ENCODE assay signal across 21 cellular contexts in the genomic region with DNA sequence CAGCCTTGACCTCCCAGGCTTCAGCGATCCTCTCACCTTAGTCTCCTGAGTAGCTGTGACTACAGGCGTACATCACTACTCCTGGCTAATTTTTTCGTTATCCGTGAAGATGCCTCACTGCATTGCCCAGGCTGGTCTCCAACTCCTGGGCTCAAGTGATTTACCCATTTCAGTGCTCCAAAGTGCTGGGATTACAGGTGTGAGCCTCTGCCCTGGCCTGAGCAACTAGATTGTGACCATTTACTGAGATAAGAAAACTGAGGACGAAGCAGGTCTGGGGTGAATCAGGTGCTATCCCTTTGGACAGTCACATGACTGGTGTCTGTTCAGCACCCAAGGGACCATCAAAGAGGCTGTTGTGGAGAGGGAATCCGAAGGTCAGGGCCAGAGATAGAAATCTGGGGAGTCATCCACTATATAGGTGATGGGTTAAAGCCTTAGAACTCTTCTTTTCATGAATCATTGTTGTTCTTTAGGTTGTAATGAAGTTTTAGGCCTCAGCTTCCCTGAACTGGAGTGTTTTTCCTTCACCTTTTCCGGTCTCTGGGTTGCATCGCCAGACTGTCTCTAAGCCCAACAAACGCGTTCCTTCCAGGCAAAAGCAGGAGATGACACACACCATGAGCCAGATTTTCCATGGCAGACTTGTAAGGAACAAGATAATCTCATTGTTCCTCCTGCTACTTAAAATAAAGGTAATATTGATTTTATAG.
DNase-seq lines count a peak whose midpoint lies in the region; ATAC-seq, FAIRE-seq and TF ChIP-seq lines count a peak whose summit lies in the region.
"Had no signal": no experiment of that assay in that cellular context is flagged by ENCODE, and none has a peak within 500 bp of the region (broad histone marks: within the 10 kb centered on the region; RNA-seq: fewer than 3 reads in every experiment).

No MANE protein-coding gene starts in this region.

- no peak overlapping the region for H3K56ac ChIP-seq in H9 (ENCODE audit: insufficient read length, low read depth, low read length)

- H3K27ac ChIP-seq in H9 (ENCODE audit: insufficient read length, low read depth, low read length) (no peak overlapping the region), RWPE2 (ENCODE audit: poor library complexity, severe bottlenecking) (peak overlapping the region; percentile 85), endothelial cell of umbilical vein (ENCODE audit: insufficient read depth, low read depth, low read length) (no peak overlapping the region)
- H3K27ac ChIP-seq: cardiac muscle cell had no signal

- no peak overlapping the region for H4K91ac ChIP-seq in H9 (ENCODE audit: insufficient read length, low read depth, low read length)

- no peak overlapping the region for H4K5ac ChIP-seq in H9 (ENCODE audit: insufficient read length, low read depth, low read length)

- POLR2A ChIA-PET in endothelial cell of umbilical vein (lab: Charles Lee) = no interaction called here

- no peaks in the 10 kb centered on the region for H4K20me1 ChIP-seq in H9 (ENCODE audit: control insufficient read depth, insufficient read depth, insufficient read length)
- H4K20me1 ChIP-seq in endothelial cell of umbilical vein (replicated peaks; ENCODE audit: control insufficient read depth, extremely low read depth, insufficient read depth, low read length) = no peaks in the 10 kb centered on the region

- H2AK5ac ChIP-seq in H9 (ENCODE audit: insufficient read length, low read length) = no peak overlapping the region

- H3T11ph ChIP-seq in H9 (ENCODE audit: low read length) = no peak overlapping the region

- H2AFZ ChIP-seq in H9 (ENCODE audit: low read length) = no peak overlapping the region
- no peak overlapping the region for H2AFZ ChIP-seq in endothelial cell of umbilical vein (ENCODE audit: low read depth, low read length)

- BruUV-seq in endothelial cell of umbilical vein (replicated peaks; lab: Mats Ljungman, UMichigan) = no TSS peak

- H3K4me3 Mint-ChIP-seq in H9 (no peak overlapping the region; a peak in 1 of 5 replicates), nephron progenitor cell (no peak overlapping the region)

- ATAC-seq in RWPE2 (ENCODE audit: low read depth) (no peak), GM18511 (IDR thresholded peaks at IDR 0.05; ENCODE audit: unreplicated experiment) (no peak)
- ATAC-seq: stimulated activated naive CD8-positive, alpha-beta T cell treated with anti-CD3 and anti-CD28 coated beads, Interleukin-15, Interleukin-2, amounts not matched to agents 100 U/mL and 50 U/mL, for 24 hours had no signal

- H3K27me3 ChIP-seq in H9 (ENCODE audit: insufficient read depth, low read length) = no peaks in the 10 kb centered on the region
- H3K27me3 ChIP-seq in RWPE2 (ENCODE audit: insufficient read depth, poor library complexity, severe bottlenecking) = no peaks in the 10 kb centered on the region
- H3K27me3 ChIP-seq in endothelial cell of umbilical vein (ENCODE audit: control insufficient read depth in 2 of 2, insufficient read depth in 2 of 2, low read length in 2 of 2) = no peaks in the 10 kb centered on the region
- H3K27me3 ChIP-seq: cardiac muscle cell had no signal

- intact Hi-C loops in endothelial cell of umbilical vein (cut with micrococcal nuclease) = no loop called here

- no peak overlapping the region for H4K8ac ChIP-seq in H9 (replicated peaks; ENCODE audit: insufficient read length, low read depth, low read length)

- no peak overlapping the region for H2BK120ac ChIP-seq in H9 (ENCODE audit: low read depth, low read length, poor library complexity, severe bottlenecking)

- H3K23me2 ChIP-seq in H9 (ENCODE audit: insufficient read length, low read depth, low read length, poor library complexity, severe bottlenecking) = no peaks in the 10 kb centered on the region

- H3K36me3 Mint-ChIP-seq in H9 (ENCODE audit: insufficient read depth in 1 of 3, low read depth in 3 of 3) (no peaks in the 10 kb centered on the region), nephron progenitor cell (ENCODE audit: low read depth) (no peaks in the 10 kb centered on the region)

- WGBS in H9 (ENCODE audit: extremely low coverage, insufficient read length, low lambda C conversion rate) = no CpG with 5 or more reads among the region's 10 CpGs

- H3K9me3 Mint-ChIP-seq in H9 (no peaks in the 10 kb centered on the region), nephron progenitor cell (no peaks in the 10 kb centered on the region)

- H2BK15ac ChIP-seq in H9 (ENCODE audit: low read depth, low read length) = no peak overlapping the region

- CTCF ChIA-PET in endothelial cell of umbilical vein (lab: Charles Lee) = interaction anchor here (1.2 to 1.6 kb wide), 2 partner anchors 9 to 217 kb away, joined by 3 read pairs; no protein-coding TSS in a partner anchor

- no peak overlapping the region for H3K18ac ChIP-seq in H9 (ENCODE audit: insufficient read length, low read depth, low read length)

- TF ChIP-seq POLR2A in endothelial cell of umbilical vein (IDR thresholded peaks at IDR 0.05; ENCODE audit: low read depth, low read length) = no peak

- no peak overlapping the region for H2BK20ac ChIP-seq in H9 (ENCODE audit: low read depth, low read length, poor library complexity, severe bottlenecking)

- dilution Hi-C loops in endothelial cell of umbilical vein (cut with MboI; ENCODE audit: extremely low pct_ligation_motif_present, low sequenced_read_pairs) = no loop called here

- H3K9me1 ChIP-seq in endothelial cell of umbilical vein (replicated peaks; ENCODE audit: control insufficient read depth, extremely low read depth, insufficient read depth, low read length) = no peaks in the 10 kb centered on the region

- DNase-seq in H9 (no peak), RWPE2 (ENCODE audit: low spot score) (no peak), endothelial cell of umbilical vein (ENCODE audit: low read depth, low spot score) (peak; percentile 62), nephron progenitor cell (no peak), NCI-H1417 (lab: John Stamatoyannopoulos, UW) (no peak), GOT3 (lab: John Stamatoyannopoulos, UW) (no peak)
- DNase-seq: activated CD4-positive, alpha-beta T cell treated with anti-CD3 and anti-CD28 coated beads, Interleukin-2, amount 50 U/mL, for 48 hours; activated CD4-positive, CD25-positive, alpha-beta regulatory T cell; AML-193; foreskin melanocyte; hypothalamus; KBM-7; NCI-H526; nucleus accumbens; stimulated activated CD4-positive, alpha-beta T cell treated with anti-CD3 and anti-CD28 coated beads, Interleukin-4, amount 100 ng/mL, for 24 hours; stimulated activated naive CD8-positive, alpha-beta T cell treated with anti-CD3 and anti-CD28 coated beads, Interleukin-15, Interleukin-2, amounts not matched to agents 100 U/mL and 50 U/mL, for 24 hours; T1000 had no signal

- H3K4me3 ChIP-seq in RWPE2 (ENCODE audit: severe bottlenecking) (no peak overlapping the region), endothelial cell of umbilical vein (replicated peaks in 1 of 3; ENCODE audit: insufficient read depth in 1 of 3, low read depth in 1 of 3, low read length in 3 of 3) (no peak overlapping the region)
- H3K4me3 ChIP-seq: cardiac muscle cell had no signal

- no peak overlapping the region for H2BK12ac ChIP-seq in H9 (ENCODE audit: insufficient read length, low read depth, low read length)

- H3K9me3 ChIP-seq in H9 (ENCODE audit: control insufficient read depth, low read depth, low read length) = no peaks in the 10 kb centered on the region
- H3K9me3 ChIP-seq in RWPE2 (ENCODE audit: severe bottlenecking) = no peaks in the 10 kb centered on the region
- no peaks in the 10 kb centered on the region for H3K9me3 ChIP-seq in endothelial cell of umbilical vein (replicated peaks; ENCODE audit: control insufficient read depth, insufficient read depth, low read length)

- H3K27ac Mint-ChIP-seq in H9 (peak overlapping the region in 2 of 3 experiments; percentile 5 to 55; a peak in 3 of 7 replicates), nephron progenitor cell (peak overlapping the region; percentile 94)

- no peaks in the 10 kb centered on the region for H3K79me1 ChIP-seq in H9 (ENCODE audit: insufficient read depth, low read depth, low read length, poor library complexity, severe bottlenecking)

- H3K27me3 Mint-ChIP-seq in H9 (ENCODE audit: low read depth) = no peaks in the 10 kb centered on the region
- no peaks in the 10 kb centered on the region for H3K27me3 Mint-ChIP-seq in nephron progenitor cell (ENCODE audit: low read depth, poor library complexity)

- no peaks in the 10 kb centered on the region for H3K36me3 ChIP-seq in RWPE2 (ENCODE audit: low read depth)
- no peaks in the 10 kb centered on the region for H3K36me3 ChIP-seq in endothelial cell of umbilical vein (ENCODE audit: control insufficient read depth in 2 of 2, extremely low read depth in 1 of 2, insufficient read depth in 2 of 2, low read length in 2 of 2)
- H3K36me3 ChIP-seq: cardiac muscle cell had no signal

- FAIRE-seq in endothelial cell of umbilical vein (lab: Jason Lieb, UNC) = no peak
- FAIRE-seq: GM12892, islet of Langerhans had no signal

- TF ChIP-seq CTCF in H9 (conservative IDR thresholded peaks at IDR 0.05) (no peak), RWPE2 (IDR thresholded peaks at IDR 0.05; ENCODE audit: poor library complexity, severe bottlenecking) (no peak), endothelial cell of umbilical vein (IDR thresholded peaks at IDR 0.05; ENCODE audit: extremely low read depth in 1 of 2, insufficient read depth in 1 of 2, low read depth in 1 of 2, low read length in 2 of 2) (no peak), nephron progenitor cell (IDR thresholded peaks at IDR 0.05) (no peak)

- peaks cover 3 to 5% of the 10 kb centered on the region in 2 experiments; a peak in 3 of 4 replicates for H3K4me1 Mint-ChIP-seq in H9
- H3K4me1 Mint-ChIP-seq in nephron progenitor cell = peaks cover 57% of the 10 kb centered on the region

- H3K9ac ChIP-seq in H9 (ENCODE audit: extremely low read depth, insufficient read length, low read length) = no peak overlapping the region
- no peak overlapping the region for H3K9ac ChIP-seq in endothelial cell of umbilical vein (replicated peaks; ENCODE audit: extremely low read depth, insufficient read depth, low read length)

- no peaks in the 10 kb centered on the region for H3K79me2 ChIP-seq in H9 (ENCODE audit: insufficient read depth, low read length)
- H3K79me2 ChIP-seq in endothelial cell of umbilical vein (ENCODE audit: control insufficient read depth, insufficient read depth, low read length) = peaks cover 13% of the 10 kb centered on the region

- H2BK5ac ChIP-seq in H9 (ENCODE audit: insufficient read length, low read length) = no peak overlapping the region

- no peak overlapping the region for H3K4ac ChIP-seq in H9 (ENCODE audit: low read depth, low read length)

- H3K14ac ChIP-seq in H9 (ENCODE audit: insufficient read depth, low read length) = no peak overlapping the region

- H3K4me1 ChIP-seq in H9 (ENCODE audit: insufficient read depth, low read length) (no peaks in the 10 kb centered on the region), RWPE2 (ENCODE audit: insufficient read depth, poor library complexity, severe bottlenecking) (peaks cover 44% of the 10 kb centered on the region), endothelial cell of umbilical vein (ENCODE audit: control insufficient read depth, extremely low read depth, insufficient read depth, low read length) (peaks cover 7% of the 10 kb centered on the region)

- no peak overlapping the region for H3K23ac ChIP-seq in H9 (ENCODE audit: insufficient read length, low read depth, low read length)

- H3K4me2 ChIP-seq in H9 (ENCODE audit: insufficient read depth, insufficient read length, low read length) (no peak overlapping the region), endothelial cell of umbilical vein (ENCODE audit: insufficient read depth, low read length) (no peak overlapping the region)
